In genomic region chr4:22635182-22635549, GRCh38 we compare ENCODE assay signal across 10 cellular contexts. TPM values are rescaled to one million over a fixed set of nuclear protein-coding genes. Genes with fewer than 3 reads are reported as not detected.
"Had no signal": no experiment of that assay in that cellular context is flagged by ENCODE, and none has a peak within 500 bp of the region (broad histone marks: within the 10 kb centered on the region; RNA-seq: fewer than 3 reads in every experiment).

No MANE protein-coding gene starts in this region.

RNA-seq across cellular contexts. Expression of gene GBA3, which starts 57.6 kb away (rescaled TPM):
- total RNA-seq: chondrocyte, dermis microvascular lymphatic vessel endothelial cell, endodermal cell, esophagus squamous epithelium, gastroesophageal sphincter, left lung, left ventricle myocardium superior had no signal
- polyA plus RNA-seq: heart left ventricle, immature natural killer cell, mammary epithelial cell had no signal
